In genomic region chr22:50578776-50579310, GRCh38 we compare ENCODE assay signal across 29 cellular contexts. TPM values are rescaled to one million over a fixed set of nuclear protein-coding genes. Genes with fewer than 3 reads are reported as not detected.
DNase-seq lines count a peak whose midpoint lies in the region; ATAC-seq and TF ChIP-seq lines count a peak whose summit lies in the region.
"Had no signal": no experiment of that assay in that cellular context is flagged by ENCODE, and none has a peak within 500 bp of the region (broad histone marks: within the 10 kb centered on the region; RNA-seq: fewer than 3 reads in every experiment).

No MANE protein-coding gene starts in this region.

- no peaks in the 10 kb centered on the region for H3K36me3 ChIP-seq in GM23338 (ENCODE audit: insufficient read depth)
- H3K36me3 ChIP-seq in adrenal gland (replicated peaks in 1 of 2), result no peaks in the 10 kb centered on the region
- H3K36me3 ChIP-seq in gastrocnemius medialis, result peaks cover 0 to 16% of the 10 kb centered on the region in 2 donors
- peaks cover 55% of the 10 kb centered on the region for H3K36me3 ChIP-seq in HAP-1 (replicated peaks)
- H3K36me3 ChIP-seq: Peyer's patch had no signal

- TF ChIP-seq POLR2A in adrenal gland (IDR thresholded peaks at IDR 0.05) (no peak), gastrocnemius medialis (IDR thresholded peaks at IDR 0.05) (no peak)

- DNase-seq in GM23338 (ENCODE audit: low spot score) (no peak), adrenal gland (no peak), right cardiac atrium (peak in 1 of 3 donors; percentile 41), gastrocnemius medialis (no peak), HAP-1 (ENCODE audit: low spot score in 2 of 2) (no peak)
- DNase-seq: activated CD4-positive, alpha-beta T cell treated with anti-CD3 and anti-CD28 coated beads, Interleukin-2, amount 50 U/mL, for 4 hours; activated naive CD4-positive, alpha-beta T cell treated with anti-CD3 and anti-CD28 coated beads for 36 hours; activated T-cell treated with anti-CD3 and anti-CD28 coated beads, Interleukin-2, amount 50 U/mL, for 24 hours; AML-193; COR-L47; DND-41; NCI-H1105 treated with DMSO at 0.1 percent for 48 hours; NCI-H2081 treated with DMSO at 0.1 percent for 48 hours; NCI-H510A; NK-92 treated with Interleukin-12 subunit alpha and Interleukin-12 subunit beta, amount 100 ng/mL, for 24 hours; occipital lobe; SK-N-SH had no signal

- H3F3A ChIP-seq in GM23338 (replicated peaks; ENCODE audit: low read depth), result peaks cover 12% of the 10 kb centered on the region

- H3K9me2 ChIP-seq in GM23338 (ENCODE audit: insufficient read depth), result no peaks in the 10 kb centered on the region
- H3K9me2 ChIP-seq: SK-N-SH had no signal

- peak overlapping the region; percentile 51 for H3K4me3 ChIP-seq in GM23338
- H3K4me3 ChIP-seq in adrenal gland, result peak overlapping the region in 1 of 4 donors; percentile 53
- H3K4me3 ChIP-seq in right cardiac atrium (ENCODE audit: low read length), result no peak overlapping the region
- peak overlapping the region; percentile 31 to 64 (median 63) for H3K4me3 ChIP-seq in gastrocnemius medialis
- no peak overlapping the region for H3K4me3 ChIP-seq in HAP-1
- H3K4me3 ChIP-seq: upper lobe of left lung had no signal

- H3K4me1 Mint-ChIP-seq in GM23338, result peaks cover 6% of the 10 kb centered on the region

- no peaks in the 10 kb centered on the region for H3K9me3 ChIP-seq in adrenal gland (replicated peaks in 1 of 3)
- H3K9me3 ChIP-seq in right cardiac atrium (ENCODE audit: control insufficient read depth, low read length), result no peaks in the 10 kb centered on the region
- H3K9me3 ChIP-seq in gastrocnemius medialis, result no peaks in the 10 kb centered on the region
- H3K9me3 ChIP-seq in HAP-1, result no peaks in the 10 kb centered on the region
- H3K9me3 ChIP-seq: Peyer's patch, SK-N-SH, upper lobe of left lung had no signal

- H3K27me3 ChIP-seq in GM23338 (ENCODE audit: insufficient read depth) (0 out of 2 replicates have a peak, but pooled peaks cover 5% of the 10 kb centered on the region), adrenal gland (no peaks in the 10 kb centered on the region), right cardiac atrium (ENCODE audit: control insufficient read depth, insufficient read depth) (no peaks in the 10 kb centered on the region), gastrocnemius medialis (no peaks in the 10 kb centered on the region), HAP-1 (ENCODE audit: low read depth) (no peaks in the 10 kb centered on the region)
- H3K27me3 ChIP-seq: Peyer's patch, upper lobe of left lung had no signal

- peak overlapping the region; percentile 72 for H3K4me2 ChIP-seq in GM23338
- H3K4me2 ChIP-seq: SK-N-SH had no signal

- H3K27me3 Mint-ChIP-seq in GM23338 (ENCODE audit: insufficient read depth, low read depth, poor library complexity), result peaks cover 9% of the 10 kb centered on the region
- H3K27me3 Mint-ChIP-seq: activated T-cell treated with anti-CD3 and anti-CD28 coated beads, Interleukin-2, amount 50 U/mL, for 24 hours had no signal

- no peak overlapping the region for H3K4me3 Mint-ChIP-seq in GM23338
- H3K4me3 Mint-ChIP-seq: activated naive CD4-positive, alpha-beta T cell treated with anti-CD3 and anti-CD28 coated beads for 36 hours; activated T-cell treated with anti-CD3 and anti-CD28 coated beads, Interleukin-2, amount 50 U/mL, for 24 hours; stimulated activated effector memory CD8-positive, alpha-beta T cell treated with anti-CD3 and anti-CD28 coated beads, Interleukin-12 subunit alpha, Interleukin-12 subunit beta, amount 100 ng/mL, for 72 hours; WTC11 had no signal

- ATAC-seq in GM23338 (no peak), right cardiac atrium (no peak), gastrocnemius medialis (no peak), HG02973 (IDR thresholded peaks at IDR 0.05; ENCODE audit: unreplicated experiment) (no peak), HG03565 (IDR thresholded peaks at IDR 0.05; ENCODE audit: unreplicated experiment) (no peak)
- ATAC-seq: HCT116; sciatic nerve; stimulated activated effector memory CD8-positive, alpha-beta T cell treated with anti-CD3 and anti-CD28 coated beads, Interleukin-12 subunit alpha, Interleukin-12 subunit beta, amount 100 ng/mL, for 72 hours; WTC11 had no signal

- H3K27ac Mint-ChIP-seq in GM23338, result no peak overlapping the region
- H3K27ac Mint-ChIP-seq: activated naive CD4-positive, alpha-beta T cell treated with anti-CD3 and anti-CD28 coated beads for 36 hours; activated T-cell treated with anti-CD3 and anti-CD28 coated beads, Interleukin-2, amount 50 U/mL, for 24 hours; WTC11 had no signal

- intact Hi-C loops in adrenal gland (cut with DNase I) (no loop called here), right cardiac atrium (cut with DNase I) (no loop called here), gastrocnemius medialis (cut with DNase I; ENCODE audit: low total_unique reads) (no loop called here)

- no peak overlapping the region for H2AFZ ChIP-seq in GM23338

- H4K20me1 ChIP-seq in GM23338 (replicated peaks; ENCODE audit: insufficient read depth), result peaks cover 3% of the 10 kb centered on the region; the same call in 1 of the 2 replicates

- H3K27ac ChIP-seq in GM23338 (ENCODE audit: low read depth), result no peak overlapping the region
- peak overlapping the region in 3 of 5 donors; percentile 8 to 65 (median 59) for H3K27ac ChIP-seq in adrenal gland
- H3K27ac ChIP-seq in right cardiac atrium (ENCODE audit: low read length), result peak overlapping the region; percentile 80
- H3K27ac ChIP-seq in gastrocnemius medialis, result peak overlapping the region; percentile 89 to 98 (median 96)
- H3K27ac ChIP-seq: upper lobe of left lung had no signal

- H3K4me1 ChIP-seq in GM23338 (ENCODE audit: insufficient read depth) (peaks cover 4% of the 10 kb centered on the region), adrenal gland (replicated peaks in 1 of 2) (peaks cover 26 to 32% of the 10 kb centered on the region in 2 donors), right cardiac atrium (ENCODE audit: control insufficient read depth, insufficient read depth, low read length) (peaks cover 7% of the 10 kb centered on the region), gastrocnemius medialis (peaks cover 26 to 52% of the 10 kb centered on the region in 2 donors), HAP-1 (peaks cover 11% of the 10 kb centered on the region)

- WGBS in adrenal gland, 4 donors, result 28 to 60% (median 57%) methylated on average over 3 to 8 of the region's 8 CpGs
- 54% methylated on average over 8 of the region's 8 CpGs for WGBS in right cardiac atrium

- TF ChIP-seq CTCF in GM23338 (conservative IDR thresholded peaks at IDR 0.05; ENCODE audit: low read depth in 2 of 2) (no peak), adrenal gland (IDR thresholded peaks at IDR 0.05) (no peak), gastrocnemius medialis (IDR thresholded peaks at IDR 0.05 in 4 of 5, conservative IDR thresholded peaks at IDR 0.05 in 1 of 5) (no peak)

- in situ Hi-C loops in gastrocnemius medialis (cut with MboI; ENCODE audit: low sequenced_read_pairs in 4 of 4) (no loop called here), HAP-1 (cut with MboI; ENCODE audit: low sequenced_read_pairs) (no loop called here)

- H3K79me2 ChIP-seq in GM23338 (replicated peaks; ENCODE audit: insufficient read depth), result no peaks in the 10 kb centered on the region

- H3K36me3 Mint-ChIP-seq in GM23338 (ENCODE audit: low read depth), result peaks cover 10% of the 10 kb centered on the region; the same call in 2 of the 3 replicates

- no peaks in the 10 kb centered on the region for H3K9me3 Mint-ChIP-seq in GM23338
- H3K9me3 Mint-ChIP-seq: activated naive CD4-positive, alpha-beta T cell treated with anti-CD3 and anti-CD28 coated beads for 36 hours; activated T-cell treated with anti-CD3 and anti-CD28 coated beads, Interleukin-2, amount 50 U/mL, for 24 hours; stimulated activated effector memory CD8-positive, alpha-beta T cell treated with anti-CD3 and anti-CD28 coated beads, Interleukin-12 subunit alpha, Interleukin-12 subunit beta, amount 100 ng/mL, for 72 hours; WTC11 had no signal

TF ChIP-seq in GM23338, 12 proteins besides CTCF, POLR2A, EP300 and RAD21 (continues in another document):
- TF ChIP-seq CREB1 (CRISPR knock-in tag; IDR thresholded peaks at IDR 0.05; ENCODE audit: low read depth), result no peak

RNA-seq across cellular contexts. Expression of gene CPT1B, which starts 0.6 kb away (rescaled TPM):
- total RNA-seq in GM23338 (2014; rRNA removed; shearing (Covaris generic)), result 5.5 and 14.4 TPM in 2 replicates
- polyA plus RNA-seq in GM23338 (2016; fragmentation: Nextera tagmentation; extraction: Ambion mirVana), result 5.6 and 6.4 TPM in 2 replicates
- 10 to 100 TPM in 6 of 8 donors, 1 to 10 TPM in 2; 6.2 to 22.9 (median 16.5) TPM for total RNA-seq in adrenal gland
- 10 to 100 TPM in 2 of 3 donors, 1 to 10 TPM in 1; 7.7 to 76.1 (median 28.7) TPM for polyA plus RNA-seq in adrenal gland
- 100 to 1,000 TPM; 236 to 290 (median 263) TPM for total RNA-seq in right cardiac atrium
- 217 TPM for polyA plus RNA-seq in right cardiac atrium
- 100 to 1,000 TPM in 1 of 4 donors, 10 to 100 TPM in 3; 53.4 to 134 (median 63.7) TPM for total RNA-seq in gastrocnemius medialis

RNA-seq across cellular contexts. Expression of gene CHKB, which starts 3.8 kb away (rescaled TPM):
- 51.2 and 67.0 TPM in 2 replicates for total RNA-seq in GM23338 (2014; rRNA removed; shearing (Covaris generic))
- polyA plus RNA-seq in GM23338 (2016; fragmentation: Nextera tagmentation; extraction: Ambion mirVana) (61.6 and 63.7 TPM in 2 replicates), adrenal gland (100 to 1,000 TPM in 2 of 3 donors, 10 to 100 TPM in 1; 44.4 to 917 (median 477) TPM), right cardiac atrium (44.5 TPM)
- total RNA-seq in adrenal gland (100 to 1,000 TPM in 3 of 8 donors, 10 to 100 TPM in 5; 34.1 to 110 (median 78.6) TPM), right cardiac atrium (10 to 100 TPM; 33.9 to 63.4 (median 42.7) TPM), gastrocnemius medialis (10 to 100 TPM; 10.8 to 39.7 (median 24.4) TPM)

RNA-seq across cellular contexts. Expression of gene SYCE3, which starts 16.1 kb away (rescaled TPM):
- not detected in 2 replicates for total RNA-seq in GM23338 (2014; rRNA removed; shearing (Covaris generic))
- polyA plus RNA-seq in GM23338 (2016; fragmentation: Nextera tagmentation; extraction: Ambion mirVana) (not detected in 2 replicates), adrenal gland (under 1 TPM in 1 of 3 donors, not detected in 2; 0.81 TPM), right cardiac atrium (not detected)
- total RNA-seq in adrenal gland (1 to 10 TPM in 2 of 8 donors, under 1 TPM in 3, not detected in 3; 0.57 to 7.2 (median 0.87) TPM), right cardiac atrium (not detected), gastrocnemius medialis (not detected)
- total RNA-seq: astrocyte, chondrocyte, lung microvascular endothelial cell, myocyte, occipital lobe, Peyer's patch, sciatic nerve had no signal

RNA-seq across cellular contexts. Expression of gene MAPK8IP2, which starts 21.8 kb away (rescaled TPM):
- 2.8 and 3.5 TPM in 2 replicates for total RNA-seq in GM23338 (2014; rRNA removed; shearing (Covaris generic))
- polyA plus RNA-seq in GM23338 (2016; fragmentation: Nextera tagmentation; extraction: Ambion mirVana) (0.15 and 0.16 TPM in 2 replicates), adrenal gland (10 to 100 TPM in 1 of 3 donors, 1 to 10 TPM in 2; 4.4 to 13.4 (median 5.0) TPM), right cardiac atrium (0.57 TPM)
- total RNA-seq in adrenal gland (10 to 100 TPM; 14.8 to 30.1 (median 20.7) TPM), right cardiac atrium (under 1 TPM; 0.28 to 0.47 (median 0.38) TPM), gastrocnemius medialis (under 1 TPM; 0.39 to 0.85 (median 0.47) TPM)

RNA-seq across cellular contexts. Expression of gene KLHDC7B, which starts 33.1 kb away (rescaled TPM):
- total RNA-seq in GM23338 (2014; rRNA removed; shearing (Covaris generic)), result 0.58 TPM in 1 of 2 replicates, not detected in the other
- polyA plus RNA-seq in GM23338 (2016; fragmentation: Nextera tagmentation; extraction: Ambion mirVana) (not detected in 2 replicates), adrenal gland (under 1 TPM; 0.09 to 0.24 (median 0.24) TPM), right cardiac atrium (not detected)
- total RNA-seq in adrenal gland (under 1 TPM in 6 of 8 donors, not detected in 2; 0.06 to 0.69 (median 0.30) TPM), right cardiac atrium (under 1 TPM in 3 of 4 donors, not detected in 1; 0.08 to 0.14 (median 0.09) TPM), gastrocnemius medialis (not detected)
- total RNA-seq: lung microvascular endothelial cell, myocyte, occipital lobe, WTC11 had no signal

Comparison
In these comparisons a context has a peak if more than half of its experiments do, and no peak if none do; other contexts are left out.
1. H3K4me3 ChIP-seq: peak in GM23338 (single experiment) and gastrocnemius medialis (4 of 4); none in right cardiac atrium (single experiment) and HAP-1 (single experiment).